38 cellular contexts compared by ENCODE assay signal in genomic region chr14:61956517-61956916, GRCh38.
"Had no signal": no experiment of that assay in that cellular context is flagged by ENCODE, and none has a peak within 500 bp of the region (broad histone marks: within the 10 kb centered on the region; RNA-seq: fewer than 3 reads in every experiment).

No MANE protein-coding gene starts in this region.

- H3K9me3 Mint-ChIP-seq: activated naive CD8-positive, alpha-beta T cell treated with anti-CD3 and anti-CD28 coated beads, Interleukin-2, amount 10 ng/mL, durations not matched to agents 7 days and 5 days; activated T-cell treated with anti-CD3 and anti-CD28 coated beads, Interleukin-2, amount 50 U/mL, for 24 hours had no signal

- FAIRE-seq: bronchial epithelial cell, TTC549 had no signal

- H3K27me3 ChIP-seq: ascending aorta, cardiac muscle cell had no signal

- H3K4me1 ChIP-seq: ascending aorta had no signal

- H3K27ac Mint-ChIP-seq: activated CD4-positive, alpha-beta memory T cell treated with anti-CD3 and anti-CD28 coated beads, Interleukin-2, amount 10 ng/mL, durations not matched to agents 7 days and 5 days; activated CD4-positive, alpha-beta T cell treated with anti-CD3 and anti-CD28 coated beads for 36 hours; activated CD4-positive, alpha-beta T cell treated with anti-CD3 and anti-CD28 coated beads, Interleukin-2, amount 10 ng/mL, durations not matched to agents 7 days and 5 days; activated CD8-positive, alpha-beta memory T cell treated with anti-CD3 and anti-CD28 coated beads, Interleukin-2, amount 10 ng/mL, durations not matched to agents 7 days and 5 days; activated CD8-positive, alpha-beta T cell treated with anti-CD3 and anti-CD28 coated beads, Interleukin-2, amount 10 ng/mL, durations not matched to agents 7 days and 5 days; activated naive CD4-positive, alpha-beta T cell treated with anti-CD3 and anti-CD28 coated beads, Interleukin-2, amount 10 ng/mL, durations not matched to agents 7 days and 5 days; activated naive CD4-positive, alpha-beta T cell treated with anti-CD3 and anti-CD28 coated beads, Interleukin-2, amount 50 U/mL, for 24 hours; activated naive CD8-positive, alpha-beta T cell; activated naive CD8-positive, alpha-beta T cell treated with anti-CD3 and anti-CD28 coated beads, Interleukin-2, amount 10 ng/mL, durations not matched to agents 7 days and 5 days; activated naive CD8-positive, alpha-beta T cell treated with anti-CD3 and anti-CD28 coated beads, Interleukin-2, amount 50 U/mL, for 24 hours; activated T-cell treated with anti-CD3 and anti-CD28 coated beads, Interleukin-2, amount 50 U/mL, for 24 hours; activated T-helper 2 cell treated with anti-CD3 and anti-CD28 coated beads, Interferon-gamma antibody, Interleukin-2, Interleukin-4, amounts not matched to agents 10 μg/mL and 5 μg/mL and 100 μg/mL, durations not matched to agents 14 hours and 24 hours and 36 hours; brain; T-helper 1 cell treated with Interleukin-12 subunit alpha and Interleukin-12 subunit beta and Interleukin-4 antibody, amounts not matched to agents 30 μg/mL and 1 μg/mL, for 36 hours; T-helper 2 cell treated with Interferon-gamma antibody and Interleukin-4, amounts not matched to agents 5 μg/mL and 100 μg/mL, for 36 hours had no signal

- H3K36me3 Mint-ChIP-seq: activated CD8-positive, alpha-beta memory T cell treated with anti-CD3 and anti-CD28 coated beads, Interleukin-2, amount 10 ng/mL, durations not matched to agents 7 days and 5 days; activated naive CD4-positive, alpha-beta T cell treated with anti-CD3 and anti-CD28 coated beads, Interleukin-2, amount 10 ng/mL, durations not matched to agents 7 days and 5 days; activated naive CD4-positive, alpha-beta T cell treated with anti-CD3 and anti-CD28 coated beads, Interleukin-2, amount 50 U/mL, for 24 hours; activated naive CD8-positive, alpha-beta T cell; activated naive CD8-positive, alpha-beta T cell treated with anti-CD3 and anti-CD28 coated beads, Interleukin-2, amount 10 ng/mL, durations not matched to agents 7 days and 5 days; brain had no signal

- H3K36me3 ChIP-seq: ascending aorta, cardiac muscle cell had no signal

- H3K4me3 Mint-ChIP-seq: activated CD4-positive, alpha-beta memory T cell treated with anti-CD3 and anti-CD28 coated beads, Interleukin-2, amount 10 ng/mL, durations not matched to agents 7 days and 5 days; activated CD4-positive, alpha-beta T cell treated with anti-CD3 and anti-CD28 coated beads for 36 hours; activated CD4-positive, alpha-beta T cell treated with anti-CD3 and anti-CD28 coated beads, Interleukin-2, amount 10 ng/mL, durations not matched to agents 7 days and 5 days; activated CD8-positive, alpha-beta memory T cell treated with anti-CD3 and anti-CD28 coated beads, Interleukin-2, amount 10 ng/mL, durations not matched to agents 7 days and 5 days; activated CD8-positive, alpha-beta T cell treated with anti-CD3 and anti-CD28 coated beads, Interleukin-2, amount 10 ng/mL, durations not matched to agents 7 days and 5 days; activated naive CD4-positive, alpha-beta T cell treated with anti-CD3 and anti-CD28 coated beads, Interleukin-2, amount 10 ng/mL, durations not matched to agents 7 days and 5 days; activated naive CD4-positive, alpha-beta T cell treated with anti-CD3 and anti-CD28 coated beads, Interleukin-2, amount 50 U/mL, for 24 hours; activated naive CD8-positive, alpha-beta T cell; activated naive CD8-positive, alpha-beta T cell treated with anti-CD3 and anti-CD28 coated beads, Interleukin-2, amount 10 ng/mL, durations not matched to agents 7 days and 5 days; activated naive CD8-positive, alpha-beta T cell treated with anti-CD3 and anti-CD28 coated beads, Interleukin-2, amount 50 U/mL, for 24 hours; activated T-cell treated with anti-CD3 and anti-CD28 coated beads, Interleukin-2, amount 50 U/mL, for 24 hours; brain; central memory CD8-positive, alpha-beta T cell; T-helper 1 cell treated with Interleukin-12 subunit alpha and Interleukin-12 subunit beta and Interleukin-4 antibody, amounts not matched to agents 30 μg/mL and 1 μg/mL, for 36 hours; T-helper 2 cell treated with Interferon-gamma antibody and Interleukin-4, amounts not matched to agents 5 μg/mL and 100 μg/mL, for 36 hours had no signal

- H3K4me1 Mint-ChIP-seq: activated CD4-positive, alpha-beta memory T cell treated with anti-CD3 and anti-CD28 coated beads, Interleukin-2, amount 10 ng/mL, durations not matched to agents 7 days and 5 days; activated CD4-positive, alpha-beta T cell treated with anti-CD3 and anti-CD28 coated beads for 36 hours; activated CD4-positive, alpha-beta T cell treated with anti-CD3 and anti-CD28 coated beads, Interleukin-2, amount 10 ng/mL, durations not matched to agents 7 days and 5 days; activated CD8-positive, alpha-beta memory T cell treated with anti-CD3 and anti-CD28 coated beads, Interleukin-2, amount 10 ng/mL, durations not matched to agents 7 days and 5 days; activated naive CD4-positive, alpha-beta T cell treated with anti-CD3 and anti-CD28 coated beads, Interleukin-2, amount 10 ng/mL, durations not matched to agents 7 days and 5 days; activated naive CD4-positive, alpha-beta T cell treated with anti-CD3 and anti-CD28 coated beads, Interleukin-2, amount 50 U/mL, for 24 hours; activated naive CD8-positive, alpha-beta T cell treated with anti-CD3 and anti-CD28 coated beads, Interleukin-2, amount 10 ng/mL, durations not matched to agents 7 days and 5 days; activated naive CD8-positive, alpha-beta T cell treated with anti-CD3 and anti-CD28 coated beads, Interleukin-2, amount 50 U/mL, for 24 hours; brain; central memory CD8-positive, alpha-beta T cell had no signal

- DNase-seq: activated CD4-positive, alpha-beta memory T cell treated with anti-CD3 and anti-CD28 coated beads, Interleukin-2, amount 10 ng/mL, durations not matched to agents 7 days and 5 days; activated CD4-positive, alpha-beta T cell treated with anti-CD3 and anti-CD28 coated beads for 1 hour; activated CD4-positive, alpha-beta T cell treated with anti-CD3 and anti-CD28 coated beads for 36 hours; activated CD4-positive, alpha-beta T cell treated with anti-CD3 and anti-CD28 coated beads for 48 hours; activated CD4-positive, alpha-beta T cell treated with anti-CD3 and anti-CD28 coated beads, Interleukin-2, amount 10 ng/mL, durations not matched to agents 7 days and 5 days; activated CD4-positive, alpha-beta T cell treated with anti-CD3 and anti-CD28 coated beads, Interleukin-2, amount 50 U/mL, for 48 hours; activated CD4-positive, CD25-positive, alpha-beta regulatory T cell; activated CD8-positive, alpha-beta memory T cell treated with anti-CD3 and anti-CD28 coated beads for 24 hours; activated CD8-positive, alpha-beta memory T cell treated with anti-CD3 and anti-CD28 coated beads, Interleukin-2, amount 10 ng/mL, durations not matched to agents 7 days and 5 days; activated CD8-positive, alpha-beta memory T cell treated with anti-CD3 and anti-CD28 coated beads, Interleukin-2, amount 50 U/mL, for 48 hours; activated CD8-positive, alpha-beta T cell treated with anti-CD3 and anti-CD28 coated beads, Interleukin-2, amount 10 ng/mL, durations not matched to agents 7 days and 5 days; activated effector memory CD4-positive, alpha-beta T cell treated with Interleukin-2 at 50 U/mL for 16 hours; activated gamma-delta T cell; activated naive CD4-positive, alpha-beta T cell treated with anti-CD3 and anti-CD28 coated beads, Interleukin-2, amount 10 ng/mL, durations not matched to agents 7 days and 5 days; activated naive CD4-positive, alpha-beta T cell treated with Interleukin-2 at 50 U/mL for 16 hours; activated naive CD8-positive, alpha-beta T cell treated with anti-CD3 and anti-CD28 coated beads, Interleukin-2, amount 10 ng/mL, durations not matched to agents 7 days and 5 days; activated naive CD8-positive, alpha-beta T cell treated with anti-CD3 and anti-CD28 coated beads, Interleukin-2, amount 50 U/mL, for 24 hours; activated T-cell treated with anti-CD3 and anti-CD28 coated beads, Interleukin-2, amount 50 U/mL, for 24 hours; activated T-cell treated with anti-CD3 and anti-CD28 coated beads, Interleukin-2, amount 50 U/mL, for 48 hours; amygdala; anterior cingulate cortex; caudate nucleus; cerebellar nuclear complex; T-helper 2 cell; T-helper 9 cell had no signal

- ATAC-seq: activated CD4-positive, alpha-beta T cell treated with anti-CD3 and anti-CD28 coated beads for 36 hours; activated CD4-positive, CD25-positive, alpha-beta regulatory T cell treated with anti-CD3 and anti-CD28 coated beads, Interleukin-2, amount 50 U/mL, for 24 hours; activated CD8-positive, alpha-beta memory T cell treated with anti-CD3 and anti-CD28 coated beads, Interleukin-2, amount 10 ng/mL, durations not matched to agents 7 days and 5 days; activated CD8-positive, alpha-beta T cell treated with anti-CD3 and anti-CD28 coated beads, Interleukin-2, amount 10 ng/mL, durations not matched to agents 7 days and 5 days; activated naive CD8-positive, alpha-beta T cell treated with anti-CD3 and anti-CD28 coated beads, Interleukin-2, amount 50 U/mL, for 24 hours had no signal

- H3K27ac ChIP-seq: ascending aorta, cardiac muscle cell, VCaP had no signal

- H3K4me3 ChIP-seq: ascending aorta, cardiac muscle cell had no signal
